Comparison of ENCODE assay signal across 1 cellular context in the genomic region with DNA sequence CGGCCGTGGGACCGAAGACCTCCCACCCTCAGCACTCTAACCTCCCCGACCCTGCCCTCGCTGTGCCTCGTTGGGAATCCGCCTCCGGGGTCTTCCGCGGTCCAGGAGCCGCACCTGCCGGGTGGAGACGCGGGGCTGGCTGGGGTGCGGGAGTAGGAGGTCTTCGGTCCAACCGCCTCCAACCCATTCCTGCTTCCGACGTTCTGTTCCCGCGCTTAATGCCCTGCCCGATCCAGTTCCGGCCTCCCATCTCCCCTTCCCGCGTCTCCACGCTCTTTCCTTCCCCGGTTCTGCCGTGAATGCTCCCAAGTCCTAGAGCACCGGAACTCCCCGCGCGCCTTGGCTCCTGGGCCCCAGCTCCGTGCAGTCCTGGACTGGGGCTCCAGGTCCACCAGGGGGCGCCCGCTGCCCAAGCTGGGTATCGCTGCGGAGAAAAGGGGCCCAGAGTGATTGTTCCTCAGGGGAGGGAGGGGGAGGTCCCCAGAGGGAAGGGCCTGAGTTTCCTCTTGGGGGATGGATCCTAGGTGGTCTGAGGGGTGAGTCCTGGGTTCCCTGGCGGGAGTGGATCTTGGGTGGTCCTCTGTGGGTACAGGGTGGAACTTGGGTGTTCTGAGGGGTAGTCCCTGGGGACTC.
TF ChIP-seq lines count a peak whose summit lies in the region.

No MANE protein-coding gene starts in this region.

TF ChIP-seq in HEK293, 187 proteins besides CTCF, POLR2A, EP300 and RAD21 (continued from another document and continues in another):
- TF ChIP-seq, protein P1, sequence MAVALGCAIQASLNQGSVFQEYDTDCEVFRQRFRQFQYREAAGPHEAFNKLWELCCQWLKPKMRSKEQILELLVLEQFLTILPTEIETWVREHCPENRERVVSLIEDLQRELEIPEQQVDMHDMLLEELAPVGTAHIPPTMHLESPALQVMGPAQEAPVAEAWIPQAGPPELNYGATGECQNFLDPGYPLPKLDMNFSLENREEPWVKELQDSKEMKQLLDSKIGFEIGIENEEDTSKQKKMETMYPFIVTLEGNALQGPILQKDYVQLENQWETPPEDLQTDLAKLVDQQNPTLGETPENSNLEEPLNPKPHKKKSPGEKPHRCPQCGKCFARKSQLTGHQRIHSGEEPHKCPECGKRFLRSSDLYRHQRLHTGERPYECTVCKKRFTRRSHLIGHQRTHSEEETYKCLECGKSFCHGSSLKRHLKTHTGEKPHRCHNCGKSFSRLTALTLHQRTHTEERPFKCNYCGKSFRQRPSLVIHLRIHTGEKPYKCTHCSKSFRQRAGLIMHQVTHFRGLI (tag by site-specific recombination; IDR thresholded peaks at IDR 0.05) = no peak
- TF ChIP-seq FEZF1 (tag by site-specific recombination; IDR thresholded peaks at IDR 0.05) (no peak), ZBTB20 (tag by site-specific recombination; IDR thresholded peaks at IDR 0.05) (peak; percentile 75), ZNF707 (tag by site-specific recombination; IDR thresholded peaks at IDR 0.05) (no peak), ZNF350 (tag by site-specific recombination; IDR thresholded peaks at IDR 0.05) (no peak), IKZF3 (tag by site-specific recombination; IDR thresholded peaks at IDR 0.05) (peak; percentile 91), ZNF133 (tag by site-specific recombination; IDR thresholded peaks at IDR 0.05) (no peak), ZNF169 (tag by site-specific recombination; IDR thresholded peaks at IDR 0.05) (no peak), KLF8 (tag by site-specific recombination; IDR thresholded peaks at IDR 0.05) (peak; percentile 57), ZXDB (tag by site-specific recombination; IDR thresholded peaks at IDR 0.05) (peak; percentile 71), ZSCAN4 (tag by site-specific recombination; IDR thresholded peaks at IDR 0.05) (peak; percentile 36; the same call in 1 of the 2 replicates), ZNF530 (tag by site-specific recombination; IDR thresholded peaks at IDR 0.05; ENCODE audit: low read depth) (no peak), PRDM1 (tag by site-specific recombination; IDR thresholded peaks at IDR 0.05) (no peak), ZNF302 (tag by site-specific recombination; IDR thresholded peaks at IDR 0.05; ENCODE audit: low read depth) (no peak), ZNF354C (tag by site-specific recombination; IDR thresholded peaks at IDR 0.05; ENCODE audit: borderline replicate concordance, low read depth) (no peak), ZNF664 (tag by site-specific recombination; IDR thresholded peaks at IDR 0.05) (no peak), ZNF560 (tag by site-specific recombination; IDR thresholded peaks at IDR 0.05; ENCODE audit: borderline replicate concordance) (no peak), ZNF521 (tag by site-specific recombination; IDR thresholded peaks at IDR 0.05) (no peak), OSR2 (tag by site-specific recombination; IDR thresholded peaks at IDR 0.05) (no peak), ZNF248 (tag by site-specific recombination; IDR thresholded peaks at IDR 0.05) (no peak), ZSCAN30 (tag by site-specific recombination; IDR thresholded peaks at IDR 0.05) (peak; percentile 96), SCRT2 (tag by site-specific recombination; IDR thresholded peaks at IDR 0.05) (no peak), ZNF423 (tag by site-specific recombination; IDR thresholded peaks at IDR 0.05) (no peak), ZNF600 (tag by site-specific recombination; IDR thresholded peaks at IDR 0.05) (peak; percentile 75), ZBTB48 (tag by site-specific recombination; IDR thresholded peaks at IDR 0.05) (0 out of 2 replicates have a peak, but pooled peaks have one; percentile 65), ZFHX2 (tag by site-specific recombination; conservative IDR thresholded peaks at IDR 0.05) (no peak), ZNF112 (tag by site-specific recombination; IDR thresholded peaks at IDR 0.05) (no peak), ZNF768 (tag by site-specific recombination; IDR thresholded peaks at IDR 0.05) (no peak), MZF1 (tag by site-specific recombination; IDR thresholded peaks at IDR 0.05; ENCODE audit: borderline replicate concordance) (no peak), ZNF610 (tag by site-specific recombination; IDR thresholded peaks at IDR 0.05; ENCODE audit: borderline replicate concordance) (0 out of 2 replicates have a peak, but pooled peaks have one; percentile 35), ZNF837 (tag by site-specific recombination; IDR thresholded peaks at IDR 0.05) (no peak), ZNF426 (tag by site-specific recombination; IDR thresholded peaks at IDR 0.05) (no peak), HOXD13 (CRISPR knock-in tag; IDR thresholded peaks at IDR 0.05; ENCODE audit: borderline replicate concordance) (no peak), ZNF202 (tag by site-specific recombination; IDR thresholded peaks at IDR 0.05; ENCODE audit: borderline replicate concordance) (no peak), ZNF48 (tag by site-specific recombination; IDR thresholded peaks at IDR 0.05) (no peak), ZNF335 (tag by site-specific recombination; conservative IDR thresholded peaks at IDR 0.05) (peak; percentile 90), ZNF280D (tag by site-specific recombination; IDR thresholded peaks at IDR 0.05) (no peak), ZNF510 (tag by site-specific recombination; IDR thresholded peaks at IDR 0.05; ENCODE audit: insufficient replicate concordance) (no peak), ZNF311 (tag by site-specific recombination; IDR thresholded peaks at IDR 0.05; ENCODE audit: borderline replicate concordance) (no peak)
- TF ChIP-seq, protein P2, sequence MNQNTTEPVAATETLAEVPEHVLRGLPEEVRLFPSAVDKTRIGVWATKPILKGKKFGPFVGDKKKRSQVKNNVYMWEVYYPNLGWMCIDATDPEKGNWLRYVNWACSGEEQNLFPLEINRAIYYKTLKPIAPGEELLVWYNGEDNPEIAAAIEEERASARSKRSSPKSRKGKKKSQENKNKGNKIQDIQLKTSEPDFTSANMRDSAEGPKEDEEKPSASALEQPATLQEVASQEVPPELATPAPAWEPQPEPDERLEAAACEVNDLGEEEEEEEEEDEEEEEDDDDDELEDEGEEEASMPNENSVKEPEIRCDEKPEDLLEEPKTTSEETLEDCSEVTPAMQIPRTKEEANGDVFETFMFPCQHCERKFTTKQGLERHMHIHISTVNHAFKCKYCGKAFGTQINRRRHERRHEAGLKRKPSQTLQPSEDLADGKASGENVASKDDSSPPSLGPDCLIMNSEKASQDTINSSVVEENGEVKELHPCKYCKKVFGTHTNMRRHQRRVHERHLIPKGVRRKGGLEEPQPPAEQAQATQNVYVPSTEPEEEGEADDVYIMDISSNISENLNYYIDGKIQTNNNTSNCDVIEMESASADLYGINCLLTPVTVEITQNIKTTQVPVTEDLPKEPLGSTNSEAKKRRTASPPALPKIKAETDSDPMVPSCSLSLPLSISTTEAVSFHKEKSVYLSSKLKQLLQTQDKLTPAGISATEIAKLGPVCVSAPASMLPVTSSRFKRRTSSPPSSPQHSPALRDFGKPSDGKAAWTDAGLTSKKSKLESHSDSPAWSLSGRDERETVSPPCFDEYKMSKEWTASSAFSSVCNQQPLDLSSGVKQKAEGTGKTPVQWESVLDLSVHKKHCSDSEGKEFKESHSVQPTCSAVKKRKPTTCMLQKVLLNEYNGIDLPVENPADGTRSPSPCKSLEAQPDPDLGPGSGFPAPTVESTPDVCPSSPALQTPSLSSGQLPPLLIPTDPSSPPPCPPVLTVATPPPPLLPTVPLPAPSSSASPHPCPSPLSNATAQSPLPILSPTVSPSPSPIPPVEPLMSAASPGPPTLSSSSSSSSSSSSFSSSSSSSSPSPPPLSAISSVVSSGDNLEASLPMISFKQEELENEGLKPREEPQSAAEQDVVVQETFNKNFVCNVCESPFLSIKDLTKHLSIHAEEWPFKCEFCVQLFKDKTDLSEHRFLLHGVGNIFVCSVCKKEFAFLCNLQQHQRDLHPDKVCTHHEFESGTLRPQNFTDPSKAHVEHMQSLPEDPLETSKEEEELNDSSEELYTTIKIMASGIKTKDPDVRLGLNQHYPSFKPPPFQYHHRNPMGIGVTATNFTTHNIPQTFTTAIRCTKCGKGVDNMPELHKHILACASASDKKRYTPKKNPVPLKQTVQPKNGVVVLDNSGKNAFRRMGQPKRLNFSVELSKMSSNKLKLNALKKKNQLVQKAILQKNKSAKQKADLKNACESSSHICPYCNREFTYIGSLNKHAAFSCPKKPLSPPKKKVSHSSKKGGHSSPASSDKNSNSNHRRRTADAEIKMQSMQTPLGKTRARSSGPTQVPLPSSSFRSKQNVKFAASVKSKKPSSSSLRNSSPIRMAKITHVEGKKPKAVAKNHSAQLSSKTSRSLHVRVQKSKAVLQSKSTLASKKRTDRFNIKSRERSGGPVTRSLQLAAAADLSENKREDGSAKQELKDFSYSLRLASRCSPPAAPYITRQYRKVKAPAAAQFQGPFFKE (tag by site-specific recombination; IDR thresholded peaks at IDR 0.05; ENCODE audit: borderline replicate concordance) = no peak
- TF ChIP-seq, protein P3, sequence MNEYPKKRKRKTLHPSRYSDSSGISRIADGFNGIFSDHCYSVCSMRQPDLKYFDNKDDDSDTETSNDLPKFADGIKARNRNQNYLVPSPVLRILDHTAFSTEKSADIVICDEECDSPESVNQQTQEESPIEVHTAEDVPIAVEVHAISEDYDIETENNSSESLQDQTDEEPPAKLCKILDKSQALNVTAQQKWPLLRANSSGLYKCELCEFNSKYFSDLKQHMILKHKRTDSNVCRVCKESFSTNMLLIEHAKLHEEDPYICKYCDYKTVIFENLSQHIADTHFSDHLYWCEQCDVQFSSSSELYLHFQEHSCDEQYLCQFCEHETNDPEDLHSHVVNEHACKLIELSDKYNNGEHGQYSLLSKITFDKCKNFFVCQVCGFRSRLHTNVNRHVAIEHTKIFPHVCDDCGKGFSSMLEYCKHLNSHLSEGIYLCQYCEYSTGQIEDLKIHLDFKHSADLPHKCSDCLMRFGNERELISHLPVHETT (tag by site-specific recombination; IDR thresholded peaks at IDR 0.05) = peak; percentile 67
- TF ChIP-seq, protein P4, sequence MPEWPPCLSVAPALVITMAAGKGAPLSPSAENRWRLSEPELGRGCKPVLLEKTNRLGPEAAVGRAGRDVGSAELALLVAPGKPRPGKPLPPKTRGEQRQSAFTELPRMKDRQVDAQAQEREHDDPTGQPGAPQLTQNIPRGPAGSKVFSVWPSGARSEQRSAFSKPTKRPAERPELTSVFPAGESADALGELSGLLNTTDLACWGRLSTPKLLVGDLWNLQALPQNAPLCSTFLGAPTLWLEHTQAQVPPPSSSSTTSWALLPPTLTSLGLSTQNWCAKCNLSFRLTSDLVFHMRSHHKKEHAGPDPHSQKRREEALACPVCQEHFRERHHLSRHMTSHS (tag by site-specific recombination; IDR thresholded peaks at IDR 0.05) = no peak
- TF ChIP-seq, protein P5, sequence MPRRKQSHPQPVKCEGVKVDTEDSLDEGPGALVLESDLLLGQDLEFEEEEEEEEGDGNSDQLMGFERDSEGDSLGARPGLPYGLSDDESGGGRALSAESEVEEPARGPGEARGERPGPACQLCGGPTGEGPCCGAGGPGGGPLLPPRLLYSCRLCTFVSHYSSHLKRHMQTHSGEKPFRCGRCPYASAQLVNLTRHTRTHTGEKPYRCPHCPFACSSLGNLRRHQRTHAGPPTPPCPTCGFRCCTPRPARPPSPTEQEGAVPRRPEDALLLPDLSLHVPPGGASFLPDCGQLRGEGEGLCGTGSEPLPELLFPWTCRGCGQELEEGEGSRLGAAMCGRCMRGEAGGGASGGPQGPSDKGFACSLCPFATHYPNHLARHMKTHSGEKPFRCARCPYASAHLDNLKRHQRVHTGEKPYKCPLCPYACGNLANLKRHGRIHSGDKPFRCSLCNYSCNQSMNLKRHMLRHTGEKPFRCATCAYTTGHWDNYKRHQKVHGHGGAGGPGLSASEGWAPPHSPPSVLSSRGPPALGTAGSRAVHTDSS (tag by site-specific recombination; IDR thresholded peaks at IDR 0.05) = no peak
- TF ChIP-seq, protein P6, sequence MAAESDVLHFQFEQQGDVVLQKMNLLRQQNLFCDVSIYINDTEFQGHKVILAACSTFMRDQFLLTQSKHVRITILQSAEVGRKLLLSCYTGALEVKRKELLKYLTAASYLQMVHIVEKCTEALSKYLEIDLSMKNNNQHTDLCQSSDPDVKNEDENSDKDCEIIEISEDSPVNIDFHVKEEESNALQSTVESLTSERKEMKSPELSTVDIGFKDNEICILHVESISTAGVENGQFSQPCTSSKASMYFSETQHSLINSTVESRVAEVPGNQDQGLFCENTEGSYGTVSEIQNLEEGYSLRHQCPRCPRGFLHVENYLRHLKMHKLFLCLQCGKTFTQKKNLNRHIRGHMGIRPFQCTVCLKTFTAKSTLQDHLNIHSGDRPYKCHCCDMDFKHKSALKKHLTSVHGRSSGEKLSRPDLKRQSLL (tag by site-specific recombination; IDR thresholded peaks at IDR 0.05) = peak; percentile 95
